In genomic region chr1:173429517-173430477, GRCh38 we compare ENCODE assay signal across 8 cellular contexts. TPM values are rescaled to one million over a fixed set of nuclear protein-coding genes. Genes with fewer than 3 reads are reported as not detected.
A peak's percentile ranks its signal among the peaks of the same experiment; 100 is the strongest.
DNase-seq lines count a peak whose midpoint lies in the region; ATAC-seq and TF ChIP-seq lines count a peak whose summit lies in the region.

No MANE protein-coding gene starts in this region.

- H3K4me1 ChIP-seq in gastroesophageal sphincter (peaks cover 12 to 33% (median 14%) of the 10 kb centered on the region in 3 donors), thymus (ENCODE audit: control insufficient read depth, insufficient read depth, low read length) (peaks cover 3% of the 10 kb centered on the region)

- peak; percentile 35; the same call in 1 of the 2 replicates for TF ChIP-seq POLR2A in Raji (IDR thresholded peaks at IDR 0.05; ENCODE audit: insufficient read depth, low read depth, low read length)
- no peak for TF ChIP-seq POLR2A in gastroesophageal sphincter (IDR thresholded peaks at IDR 0.05)

- no peaks in the 10 kb centered on the region for H3K27me3 ChIP-seq in gastroesophageal sphincter
- no peaks in the 10 kb centered on the region for H3K27me3 ChIP-seq in thymus (ENCODE audit: control insufficient read depth, insufficient read depth)

- ATAC-seq in GM19395 (IDR thresholded peaks at IDR 0.05; ENCODE audit: unreplicated experiment), result peak; percentile 84
- peak; percentile 97 for ATAC-seq in gastroesophageal sphincter

- WGBS in gastroesophageal sphincter (ENCODE audit: low coverage in 1 of 2), 2 donors, result 5 to 6% methylated on average over 8 to 9 of the region's 15 CpGs
- WGBS in thymus, result 15% methylated on average over 15 of the region's 15 CpGs

- peak; percentile 44 to 78 (median 70) for TF ChIP-seq CTCF in gastroesophageal sphincter (IDR thresholded peaks at IDR 0.05)

- DNase-seq in C1 segment of cervical spinal cord (lab: John Stamatoyannopoulos, UW), result peak in 11 of 14 donors; percentile 5 to 65 (median 50)
- DNase-seq in HPDE6-E6E7 (ENCODE audit: extremely low spot score), result peak; percentile 46
- DNase-seq in activated gamma-delta T cell treated with anti-CD3 and anti-CD28 coated beads, Interleukin-2, amount 50 U/mL, for 16 hours (ENCODE audit: low read depth), result peak; percentile 49
- DNase-seq in occipital lobe (lab: John Stamatoyannopoulos, UW), result peak; percentile 87

- H3K36me3 ChIP-seq in gastroesophageal sphincter (no peaks in the 10 kb centered on the region), thymus (ENCODE audit: control insufficient read depth, insufficient read depth) (no peaks in the 10 kb centered on the region)

- H3K4me3 ChIP-seq in gastroesophageal sphincter, result peak overlapping the region; percentile 8 to 26
- peak overlapping the region; percentile 2 for H3K4me3 ChIP-seq in thymus (ENCODE audit: low read length)

- peak overlapping the region; percentile 80 to 92 (median 86) for H3K27ac ChIP-seq in gastroesophageal sphincter
- H3K27ac ChIP-seq in thymus (ENCODE audit: low read depth), result peak overlapping the region; percentile 74

- no peaks in the 10 kb centered on the region for H3K9me3 ChIP-seq in gastroesophageal sphincter
- no peaks in the 10 kb centered on the region for H3K9me3 ChIP-seq in thymus (ENCODE audit: control insufficient read depth)

- TF ChIP-seq EP300 in gastroesophageal sphincter (IDR thresholded peaks at IDR 0.05), result no peak

RNA-seq across cellular contexts. Expression of gene PRDX6, which starts 47.3 kb away (rescaled TPM):
- total RNA-seq in gastroesophageal sphincter (100 to 1,000 TPM; 332 to 411 (median 384) TPM), occipital lobe (38.4 TPM)
- 297 TPM for polyA plus RNA-seq in thymus

Comparison
In these comparisons a context has a peak if more than half of its experiments do, and no peak if none do; other contexts are left out.
1. Peak in every context shown above with its lines: DNase-seq, ATAC-seq, H3K4me3 ChIP-seq and H3K27ac ChIP-seq.